20 cellular contexts compared by ENCODE assay signal in genomic region chr11:135001581-135001980, GRCh38.
"Had no signal": no experiment of that assay in that cellular context is flagged by ENCODE, and none has a peak within 500 bp of the region (broad histone marks: within the 10 kb centered on the region; RNA-seq: fewer than 3 reads in every experiment).

No MANE protein-coding gene starts in this region.

- H3K27me3 ChIP-seq: Peyer's patch, SJCRH30 had no signal

- H3K4me1 Mint-ChIP-seq: IgD-negative memory B cell had no signal

- H3K27ac ChIP-seq: HL-60, KMS-11, PC-9, Peyer's patch, SJCRH30 had no signal

- H3K27ac Mint-ChIP-seq: IgD-negative memory B cell had no signal

- H3K4me3 ChIP-seq: K562, PC-9, Peyer's patch, SJCRH30 had no signal

- DNase-seq: Kasumi-1; MM.1S; NCI-H1436; NCI-H2081 treated with DMSO at 0.1 percent for 48 hours; NCI-H2171; NCI-H226; NCI-H446; NCI-H510A; NCI-H524 treated with DMSO at 0.1 percent for 48 hours; NCI-H82; NK-92 treated with Interleukin-12 subunit alpha and Interleukin-12 subunit beta, amount 100 ng/mL, for 24 hours; PC-9; Peyer's patch; SHP77 treated with DMSO at 0.1 percent for 48 hours; SJCRH30 had no signal

- H2AFZ ChIP-seq: PC-9 had no signal

- H3K36me3 Mint-ChIP-seq: IgD-negative memory B cell had no signal

- H3K4me3 Mint-ChIP-seq: IgD-negative memory B cell had no signal

- H3K4me1 ChIP-seq: Peyer's patch had no signal

- FAIRE-seq: HTR-8/SVneo, K562 had no signal

- H3K9ac ChIP-seq: KMS-11 had no signal

- H3K9me3 ChIP-seq: Peyer's patch, SJCRH30 had no signal

- H3K4me2 ChIP-seq: KMS-11, PC-9 had no signal

- H3K36me3 ChIP-seq: Peyer's patch, SJCRH30 had no signal
